Comparison of ENCODE assay signal across 8 cellular contexts in the genomic region with DNA sequence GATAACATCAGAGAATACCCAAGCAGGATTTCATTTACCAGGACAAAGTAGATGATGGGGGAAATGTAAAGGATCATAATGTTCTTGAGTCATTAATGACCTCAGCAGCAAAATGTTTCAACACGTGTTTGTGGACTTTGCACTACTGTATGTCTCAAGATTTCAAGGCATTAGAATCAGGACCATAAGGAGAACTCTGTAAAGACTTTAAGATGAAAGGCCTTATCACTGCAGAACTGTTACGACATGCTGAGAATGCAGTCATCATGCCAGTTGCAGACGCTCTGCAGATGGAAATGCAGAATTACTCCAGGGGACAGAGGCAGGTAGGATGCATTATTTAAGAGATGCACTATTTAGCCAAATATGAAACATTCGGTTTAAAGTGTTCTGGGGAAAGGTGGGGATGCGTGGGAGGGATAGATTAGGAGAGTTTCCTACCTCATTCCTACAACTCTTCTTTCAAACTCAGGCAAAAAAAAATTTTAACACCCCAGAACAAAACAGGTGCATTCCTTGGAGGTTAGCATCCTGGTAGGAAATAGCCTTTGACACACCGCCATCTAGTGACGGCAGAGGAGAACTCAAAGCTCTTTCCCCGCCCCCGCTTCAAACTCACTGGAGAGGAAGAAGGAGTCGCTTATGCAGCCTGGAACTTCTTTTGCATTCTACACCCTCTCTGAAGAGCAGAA.
DNase-seq lines count a peak whose midpoint lies in the region; ATAC-seq and TF ChIP-seq lines count a peak whose summit lies in the region.

No MANE protein-coding gene starts in this region.

- peak; percentile 76 for TF ChIP-seq CTCF in GM06990 (IDR thresholded peaks at IDR 0.05; ENCODE audit: insufficient read depth, low read length, poor library complexity, severe bottlenecking)
- peak; percentile 93 for TF ChIP-seq CTCF in OCI-LY3 (IDR thresholded peaks at IDR 0.05; ENCODE audit: low read depth, low read length)
- TF ChIP-seq CTCF in nephron progenitor cell (IDR thresholded peaks at IDR 0.05): peak; percentile 74

- H3K27ac ChIP-seq in OCI-LY3 (ENCODE audit: low read length): no peak overlapping the region

- no peak overlapping the region for H2AFZ ChIP-seq in OCI-LY3 (ENCODE audit: low read depth, low read length)

- 0 out of 2 replicates have a peak, but pooled peaks cover 2% of the 10 kb centered on the region for H3K4me1 ChIP-seq in OCI-LY3 (ENCODE audit: low read length)

- no peaks in the 10 kb centered on the region for H3K9me3 ChIP-seq in OCI-LY3 (ENCODE audit: insufficient read depth, low read length)

- peak; percentile 16 for DNase-seq in GM06990 (ENCODE audit: extremely low read depth, insufficient read length)
- peak; percentile 44 for DNase-seq in activated T-cell treated with anti-CD3 and anti-CD28 coated beads for 48 hours (ENCODE audit: low read depth)
- peak; percentile 44 for DNase-seq in fibroblast of gingiva (ENCODE audit: low read depth)
- DNase-seq in nephron progenitor cell: peak; percentile 78
- DNase-seq in stimulated activated naive CD4-positive, alpha-beta T cell treated with Interleukin-2 at 50 U/mL for 16 hours (lab: John Stamatoyannopoulos, UW): peak; percentile 38

- H3K36me3 Mint-ChIP-seq in nephron progenitor cell (ENCODE audit: low read depth): no peaks in the 10 kb centered on the region

- H3K36me3 ChIP-seq in GM06990 (ENCODE audit: control insufficient read depth, insufficient read depth, low read length): no peaks in the 10 kb centered on the region
- H3K36me3 ChIP-seq in OCI-LY3 (replicated peaks; ENCODE audit: low read depth, low read length): no peaks in the 10 kb centered on the region

- no peaks in the 10 kb centered on the region for H3K4me1 Mint-ChIP-seq in nephron progenitor cell

- H3K79me2 ChIP-seq in OCI-LY3 (ENCODE audit: low read length): no peaks in the 10 kb centered on the region

- peaks cover 8% of the 10 kb centered on the region for H3K9me3 Mint-ChIP-seq in nephron progenitor cell

- H3K4me3 ChIP-seq in GM06990 (replicated peaks; ENCODE audit: low read depth, low read length) (no peak overlapping the region), OCI-LY3 (ENCODE audit: low read length) (no peak overlapping the region)

- peaks cover 32% of the 10 kb centered on the region for H3K27me3 Mint-ChIP-seq in nephron progenitor cell (ENCODE audit: low read depth, poor library complexity)

- H4K20me1 ChIP-seq in OCI-LY3 (ENCODE audit: insufficient read depth, low read length): no peaks in the 10 kb centered on the region

- H3K4me2 ChIP-seq in OCI-LY3 (ENCODE audit: low read length): peak overlapping the region; percentile 51

- H3K9ac ChIP-seq in OCI-LY3 (ENCODE audit: low read length): no peak overlapping the region

- H3K27me3 ChIP-seq in GM06990 (replicated peaks; ENCODE audit: control insufficient read depth, insufficient read depth, low read length) (peaks cover 1% of the 10 kb centered on the region; the same call in 1 of the 2 replicates), OCI-LY3 (ENCODE audit: low read depth, low read length) (peaks cover 19% of the 10 kb centered on the region)

- ATAC-seq in HG03442 (IDR thresholded peaks at IDR 0.05; ENCODE audit: unreplicated experiment) (peak; percentile 72), HG03378 (IDR thresholded peaks at IDR 0.05; ENCODE audit: unreplicated experiment) (no peak)

- H3K4me3 Mint-ChIP-seq in nephron progenitor cell: no peak overlapping the region

- H3K27ac Mint-ChIP-seq in nephron progenitor cell: no peak overlapping the region

Comparison
In these comparisons a context has a peak if more than half of its experiments do, and no peak if none do; other contexts are left out.
1. DNase-seq: peak in every context shown above with its lines; median percentile 78 in nephron progenitor cell; 44 in activated T-cell treated with anti-CD3 and anti-CD28 coated beads for 48 hours; 44 in fibroblast of gingiva; 38 in stimulated activated naive CD4-positive, alpha-beta T cell treated with Interleukin-2 at 50 U/mL for 16 hours; 16 in GM06990.